24 cellular contexts compared by ENCODE assay signal in the genomic region with DNA sequence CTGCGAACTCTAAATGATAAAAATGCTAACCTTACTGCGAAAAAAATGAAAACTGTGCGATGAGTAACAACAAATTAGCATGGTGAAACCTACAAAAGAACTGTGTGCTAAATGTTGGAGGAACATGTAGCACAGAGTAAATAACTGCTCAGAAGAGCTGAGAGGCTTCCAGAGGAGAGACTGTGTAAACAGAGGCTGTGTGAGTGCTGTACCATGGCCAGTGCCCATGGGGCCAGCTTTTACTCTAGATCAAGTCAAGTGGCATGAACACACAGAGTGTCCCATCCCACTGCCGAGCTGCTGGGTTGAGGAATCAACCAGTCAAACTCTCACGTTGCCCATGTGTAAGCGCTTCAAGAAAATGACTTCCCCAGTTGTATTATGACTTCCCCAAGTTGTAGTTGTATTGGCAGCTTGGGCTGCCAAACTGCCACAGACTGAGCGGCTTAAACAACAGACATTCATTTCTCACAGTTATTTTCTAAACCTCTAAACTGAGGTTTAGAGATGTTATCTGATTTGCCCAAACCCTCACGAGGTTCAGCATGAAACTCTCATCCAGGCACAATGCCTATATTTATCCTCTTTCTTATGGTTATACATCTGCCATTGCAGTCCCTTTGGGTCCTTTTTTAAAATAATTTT.
"Had no signal": no experiment of that assay in that cellular context is flagged by ENCODE, and none has a peak within 500 bp of the region (broad histone marks: within the 10 kb centered on the region; RNA-seq: fewer than 3 reads in every experiment).

No MANE protein-coding gene starts in this region.

- H3K4me1 Mint-ChIP-seq: stimulated activated memory B cell treated with anti-CD40 and anti-IgM and Interleukin-4, amounts not matched to agents 10 μg/mL and 1 μg/mL and 100 μg/mL, for 72 hours had no signal

- H3K27me3 Mint-ChIP-seq: stimulated activated memory B cell treated with anti-CD40 and anti-IgM and Interleukin-4, amounts not matched to agents 10 μg/mL and 1 μg/mL and 100 μg/mL, for 72 hours had no signal

- H3K27ac ChIP-seq: colonic mucosa, gastroesophageal sphincter, heart left ventricle, stomach, suprapubic skin, transverse colon had no signal

- DNase-seq: activated CD4-positive, alpha-beta T cell treated with anti-CD3 and anti-CD28 coated beads for 1 hour; activated CD4-positive, alpha-beta T cell treated with anti-CD3 and anti-CD28 coated beads, Interleukin-2, amount 50 U/mL, for 1 hour; activated naive CD4-positive, alpha-beta T cell treated with anti-CD3 and anti-CD28 coated beads for 36 hours; activated naive CD8-positive, alpha-beta T cell treated with anti-CD3 and anti-CD28 coated beads, Interleukin-2, amount 10 ng/mL, durations not matched to agents 7 days and 5 days; activated T-cell treated with anti-CD3 and anti-CD28 coated beads, Interleukin-2, amount 50 U/mL, for 48 hours; amygdala; colonic mucosa; endodermal cell; heart left ventricle; midbrain; nephron progenitor cell; occipital lobe; posterior cingulate gyrus; small intestine; stimulated activated CD4-positive, alpha-beta T cell treated with anti-CD3 and anti-CD28 coated beads, Interleukin-2, amount 100 ng/mL, for 24 hours; stomach; T-helper 1 cell; transverse colon had no signal

- ATAC-seq: gastroesophageal sphincter; heart left ventricle; sciatic nerve; stimulated activated memory B cell treated with anti-CD40 and anti-IgM and Interleukin-4, amounts not matched to agents 10 μg/mL and 1 μg/mL and 100 μg/mL, for 72 hours had no signal

- FAIRE-seq: bronchial epithelial cell, islet of Langerhans, small intestine had no signal

- H3K4me3 ChIP-seq: colonic mucosa, gastroesophageal sphincter, heart left ventricle, stomach, suprapubic skin, transverse colon had no signal

- H3K9me3 Mint-ChIP-seq: endodermal cell, nephron progenitor cell had no signal

- H3K4me3 Mint-ChIP-seq: activated naive CD4-positive, alpha-beta T cell treated with anti-CD3 and anti-CD28 coated beads for 36 hours; activated naive CD8-positive, alpha-beta T cell treated with anti-CD3 and anti-CD28 coated beads, Interleukin-2, amount 10 ng/mL, durations not matched to agents 7 days and 5 days; endodermal cell; nephron progenitor cell; stimulated activated memory B cell treated with anti-CD40 and anti-IgM and Interleukin-4, amounts not matched to agents 10 μg/mL and 1 μg/mL and 100 μg/mL, for 72 hours had no signal

- H3K27ac Mint-ChIP-seq: activated naive CD4-positive, alpha-beta T cell treated with anti-CD3 and anti-CD28 coated beads for 36 hours; activated naive CD8-positive, alpha-beta T cell treated with anti-CD3 and anti-CD28 coated beads, Interleukin-2, amount 10 ng/mL, durations not matched to agents 7 days and 5 days; endodermal cell; nephron progenitor cell; stimulated activated memory B cell treated with anti-CD40 and anti-IgM and Interleukin-4, amounts not matched to agents 10 μg/mL and 1 μg/mL and 100 μg/mL, for 72 hours had no signal

- H3K36me3 Mint-ChIP-seq: activated naive CD8-positive, alpha-beta T cell treated with anti-CD3 and anti-CD28 coated beads, Interleukin-2, amount 10 ng/mL, durations not matched to agents 7 days and 5 days; stimulated activated memory B cell treated with anti-CD40 and anti-IgM and Interleukin-4, amounts not matched to agents 10 μg/mL and 1 μg/mL and 100 μg/mL, for 72 hours had no signal

- H3K27me3 ChIP-seq: colonic mucosa, gastroesophageal sphincter, heart left ventricle, stomach, suprapubic skin, transverse colon had no signal

- H3K4me1 ChIP-seq: colonic mucosa, gastroesophageal sphincter, heart left ventricle, stomach, suprapubic skin, transverse colon had no signal

- H3K36me3 ChIP-seq: colonic mucosa, gastroesophageal sphincter, heart left ventricle, stomach, suprapubic skin, transverse colon had no signal

- H3K9me3 ChIP-seq: colonic mucosa, gastroesophageal sphincter, heart left ventricle, suprapubic skin, transverse colon had no signal
